Comparison of ENCODE assay signal across 12 cellular contexts in the genomic region with DNA sequence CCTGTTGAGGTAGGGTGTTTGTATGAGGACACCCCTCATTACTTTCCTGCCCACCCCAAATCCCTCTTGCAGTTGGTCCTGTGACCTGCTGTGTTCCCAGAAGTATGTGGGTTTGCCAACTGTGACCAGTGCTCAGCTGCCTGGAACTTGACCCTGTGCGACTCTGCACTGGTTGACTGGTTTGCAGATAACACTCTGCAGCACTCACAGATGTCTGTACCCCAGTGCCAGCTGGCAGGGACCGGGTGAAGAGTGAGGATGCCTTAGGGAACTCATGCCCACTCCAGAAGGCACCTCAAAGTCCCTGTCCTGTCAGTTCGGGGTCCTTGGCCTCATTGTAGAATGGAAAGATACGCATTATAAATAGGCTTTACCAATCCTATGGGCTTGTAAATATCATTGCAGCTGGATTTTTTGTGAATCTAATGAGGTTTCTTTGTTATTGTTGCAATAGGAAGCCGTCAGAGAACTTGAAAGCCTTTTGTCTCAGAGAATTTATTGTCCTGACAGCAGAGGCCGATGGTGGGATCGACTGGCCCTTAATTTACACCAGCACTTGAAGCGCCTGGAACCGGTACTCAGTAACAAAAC. TPM values are rescaled to one million over a fixed set of nuclear protein-coding genes. Genes with fewer than 3 reads are reported as not detected.
DNase-seq lines count a peak whose midpoint lies in the region; ATAC-seq and TF ChIP-seq lines count a peak whose summit lies in the region.
"Had no signal": no experiment of that assay in that cellular context is flagged by ENCODE, and none has a peak within 500 bp of the region (broad histone marks: within the 10 kb centered on the region; RNA-seq: fewer than 3 reads in every experiment).

No MANE protein-coding gene starts in this region.

- DNase-seq in dermis blood vessel endothelial cell (peak; percentile 38), kidney tubule cell (ENCODE audit: low spot score) (peak; percentile 63), gastrocnemius medialis (peak; percentile 74 to 85), AG08395 (ENCODE audit: low spot score) (no peak), cerebellar cortex (ENCODE audit: low spot score) (no peak), testis (no peak), upper lobe of left lung (no peak)
- DNase-seq: activated naive CD8-positive, alpha-beta T cell treated with anti-CD3 and anti-CD28 coated beads, Interleukin-2, amount 50 U/mL, for 24 hours; stimulated activated CD4-positive, alpha-beta T cell treated with anti-CD3 and anti-CD28 coated beads, Interleukin-4, amount 100 ng/mL, for 4 hours; tibial artery had no signal

- TF ChIP-seq CTCF in gastrocnemius medialis (IDR thresholded peaks at IDR 0.05 in 4 of 5, conservative IDR thresholded peaks at IDR 0.05 in 1 of 5) = no peak
- no peak for TF ChIP-seq CTCF in testis (IDR thresholded peaks at IDR 0.05)
- TF ChIP-seq CTCF in upper lobe of left lung (IDR thresholded peaks at IDR 0.05) = no peak

- H3K36me3 ChIP-seq in HUES48 (ENCODE audit: control insufficient read depth, insufficient read depth, low read length) = peaks cover 67% of the 10 kb centered on the region
- peaks cover 0 to 59% of the 10 kb centered on the region in 2 donors for H3K36me3 ChIP-seq in gastrocnemius medialis
- no peaks in the 10 kb centered on the region for H3K36me3 ChIP-seq in testis (ENCODE audit: low read depth, missing control alignments)
- H3K36me3 ChIP-seq in upper lobe of left lung = peaks cover 22 to 86% (median 68%) of the 10 kb centered on the region in 4 donors

- TF ChIP-seq EP300 in upper lobe of left lung (IDR thresholded peaks at IDR 0.05) = no peak

- peaks cover 31% of the 10 kb centered on the region for H3K4me1 ChIP-seq in HUES48 (ENCODE audit: control insufficient read depth, insufficient read depth, low read length)
- peaks cover 27 to 45% of the 10 kb centered on the region in 2 donors for H3K4me1 ChIP-seq in gastrocnemius medialis
- H3K4me1 ChIP-seq in testis = peaks cover under 1% of the 10 kb centered on the region
- H3K4me1 ChIP-seq in upper lobe of left lung = no peaks in the 10 kb centered on the region
- H3K4me1 ChIP-seq: tibial artery had no signal

- WGBS in testis, 2 donors = 70 to 82% methylated on average over 8 to 9 of the region's 9 CpGs
- 88 to 90% methylated on average over 9 of the region's 9 CpGs for WGBS in upper lobe of left lung, 2 donors

- H3K27ac ChIP-seq in HUES48 (ENCODE audit: low read depth, low read length) = peak overlapping the region; percentile 97
- H3K27ac ChIP-seq in gastrocnemius medialis = peak overlapping the region; percentile 61 to 79 (median 78)
- H3K27ac ChIP-seq in testis = no peak overlapping the region
- H3K27ac ChIP-seq in upper lobe of left lung = no peak overlapping the region
- H3K27ac ChIP-seq: tibial artery had no signal

- H3K4me3 ChIP-seq in HUES48 (ENCODE audit: low read depth, low read length) = peak overlapping the region; percentile 25
- no peak overlapping the region for H3K4me3 ChIP-seq in gastrocnemius medialis
- H3K4me3 ChIP-seq in testis = no peak overlapping the region
- no peak overlapping the region for H3K4me3 ChIP-seq in upper lobe of left lung
- H3K4me3 ChIP-seq: K562, tibial artery had no signal

- H3K9me3 ChIP-seq in HUES48 (ENCODE audit: control insufficient read depth, insufficient read depth, low read length) (no peaks in the 10 kb centered on the region), gastrocnemius medialis (no peaks in the 10 kb centered on the region), testis (no peaks in the 10 kb centered on the region), upper lobe of left lung (no peaks in the 10 kb centered on the region)
- H3K9me3 ChIP-seq: tibial artery had no signal

- TF ChIP-seq POLR2A in gastrocnemius medialis (IDR thresholded peaks at IDR 0.05) = no peak
- TF ChIP-seq POLR2A in testis (IDR thresholded peaks at IDR 0.05) = no peak
- TF ChIP-seq POLR2A in upper lobe of left lung (IDR thresholded peaks at IDR 0.05) = no peak

- peak overlapping the region; percentile 21; the same call in 1 of the 2 replicates for H3K9ac ChIP-seq in HUES48 (ENCODE audit: low read depth, low read length)

- intact Hi-C loops in gastrocnemius medialis (cut with DNase I; ENCODE audit: low total_unique reads) = loop anchor here (5.0 kb wide), 1 partner anchor 70 kb away; a partner anchor contains a TSS
- intact Hi-C loops in testis (cut with DNase I; ENCODE audit: low total_unique reads) = no loop called here

- H3K27me3 ChIP-seq in HUES48 (ENCODE audit: control insufficient read depth, insufficient read depth, low read length) (no peaks in the 10 kb centered on the region), gastrocnemius medialis (no peaks in the 10 kb centered on the region), testis (no peaks in the 10 kb centered on the region), upper lobe of left lung (no peaks in the 10 kb centered on the region)
- H3K27me3 ChIP-seq: tibial artery had no signal

- ATAC-seq in gastrocnemius medialis = peak; percentile 91 to 92
- ATAC-seq in upper lobe of left lung (ENCODE audit: low FRiP score in 2 of 2) = no peak
- ATAC-seq: activated naive CD8-positive, alpha-beta T cell treated with anti-CD3 and anti-CD28 coated beads, Interleukin-2, amount 50 U/mL, for 24 hours; K562 had no signal

- in situ Hi-C loops in gastrocnemius medialis (cut with MboI; ENCODE audit: low sequenced_read_pairs in 4 of 4) = no loop called here

RNA-seq across cellular contexts. Expression of a gene that starts 18.2 kb away (rescaled TPM):
- total RNA-seq in dermis blood vessel endothelial cell (12.6 and 15.3 TPM in 2 replicates), gastrocnemius medialis (10 to 100 TPM; 20.0 to 27.5 (median 25.3) TPM), testis (10 to 100 TPM; 24.0 to 29.1 TPM), upper lobe of left lung (10 to 100 TPM; 10.2 to 22.0 (median 14.8) TPM)
- polyA plus RNA-seq in testis (ENCODE audit: insufficient read depth, low read depth, low replicate concordance) = 22.5 TPM

Comparison
In these comparisons a context has a peak if more than half of its experiments do, and no peak if none do; other contexts are left out.
1. H3K27ac ChIP-seq: peak in HUES48 (single experiment) and gastrocnemius medialis (4 of 4); none in testis (0 of 2) and upper lobe of left lung (0 of 4).
2. DNase-seq: peak in dermis blood vessel endothelial cell (single experiment), kidney tubule cell (single experiment) and gastrocnemius medialis (2 of 2); none in AG08395 (single experiment), cerebellar cortex (single experiment), testis (single experiment) and upper lobe of left lung (0 of 2).
3. ATAC-seq: peak in gastrocnemius medialis (2 of 2); none in upper lobe of left lung (0 of 2).